1 cellular context compared by ENCODE assay signal in the genomic region with DNA sequence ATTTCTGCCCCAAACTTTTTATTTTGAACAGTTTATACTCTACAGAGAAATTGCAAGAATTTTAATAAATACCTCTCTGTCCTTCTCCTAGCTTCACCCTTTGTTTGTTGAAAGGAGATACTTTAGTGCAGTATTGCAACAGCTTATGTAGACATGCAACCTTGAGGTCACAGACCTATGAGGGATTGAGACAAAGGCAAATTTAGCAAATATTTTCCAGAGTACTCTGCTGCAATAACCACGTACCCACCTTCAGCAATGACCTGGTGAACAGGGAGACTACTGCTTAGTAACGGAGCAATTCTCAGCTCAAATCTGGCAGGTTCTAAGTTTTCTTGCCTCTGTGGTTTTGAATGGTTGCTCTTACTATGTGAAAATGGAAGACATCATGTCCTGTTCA.
A peak's percentile ranks its signal among the peaks of the same experiment; 100 is the strongest.
TF ChIP-seq lines count a peak whose summit lies in the region.

No MANE protein-coding gene starts in this region.

TF ChIP-seq in HepG2, 621 proteins besides CTCF, POLR2A, EP300 and RAD21 (continues in another document):
- TF ChIP-seq ZNF777 (CRISPR knock-in tag; IDR thresholded peaks at IDR 0.05): no peak
- TF ChIP-seq TOE1 (CRISPR knock-in tag; IDR thresholded peaks at IDR 0.05): no peak
- no peak for TF ChIP-seq SMARCC2 (IDR thresholded peaks at IDR 0.05)
- TF ChIP-seq, protein P1, sequence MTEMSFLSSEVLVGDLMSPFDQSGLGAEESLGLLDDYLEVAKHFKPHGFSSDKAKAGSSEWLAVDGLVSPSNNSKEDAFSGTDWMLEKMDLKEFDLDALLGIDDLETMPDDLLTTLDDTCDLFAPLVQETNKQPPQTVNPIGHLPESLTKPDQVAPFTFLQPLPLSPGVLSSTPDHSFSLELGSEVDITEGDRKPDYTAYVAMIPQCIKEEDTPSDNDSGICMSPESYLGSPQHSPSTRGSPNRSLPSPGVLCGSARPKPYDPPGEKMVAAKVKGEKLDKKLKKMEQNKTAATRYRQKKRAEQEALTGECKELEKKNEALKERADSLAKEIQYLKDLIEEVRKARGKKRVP (CRISPR knock-in tag; IDR thresholded peaks at IDR 0.05): peak in 1 of 2 experiments; percentile 95; a peak in 2 of 4 replicates
- TF ChIP-seq ZNF772 (CRISPR knock-in tag; IDR thresholded peaks at IDR 0.05): peak; percentile 77
- TF ChIP-seq ISL2 (CRISPR knock-in tag; IDR thresholded peaks at IDR 0.05): peak; percentile 94
- TF ChIP-seq ZSCAN25 (CRISPR knock-in tag; IDR thresholded peaks at IDR 0.05): 0 out of 2 replicates have a peak, but pooled peaks have one; percentile 28
- TF ChIP-seq TCF7 (IDR thresholded peaks at IDR 0.05; ENCODE audit: low read depth): peak; percentile 73
- no peak; the same call in 1 of the 2 replicates for TF ChIP-seq EHMT2 (IDR thresholded peaks at IDR 0.05; ENCODE audit: borderline replicate concordance, low read depth, low read length)
- TF ChIP-seq ZBTB8A (CRISPR knock-in tag; IDR thresholded peaks at IDR 0.05; ENCODE audit: borderline replicate concordance, low read depth): no peak
- TF ChIP-seq, protein P2, sequence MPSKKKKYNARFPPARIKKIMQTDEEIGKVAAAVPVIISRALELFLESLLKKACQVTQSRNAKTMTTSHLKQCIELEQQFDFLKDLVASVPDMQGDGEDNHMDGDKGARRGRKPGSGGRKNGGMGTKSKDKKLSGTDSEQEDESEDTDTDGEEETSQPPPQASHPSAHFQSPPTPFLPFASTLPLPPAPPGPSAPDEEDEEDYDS (CRISPR knock-in tag; IDR thresholded peaks at IDR 0.05): peak; percentile 58; the same call in 1 of the 2 replicates
- peak; percentile 56; the same call in 1 of the 2 replicates for TF ChIP-seq PHF21A (CRISPR knock-in tag; IDR thresholded peaks at IDR 0.05)
- no peak for TF ChIP-seq SNAPC5 (CRISPR knock-in tag; IDR thresholded peaks at IDR 0.05; ENCODE audit: borderline replicate concordance)
- TF ChIP-seq ATF7 (IDR thresholded peaks at IDR 0.05): peak; percentile 28; the same call in 1 of the 2 replicates
- TF ChIP-seq ATF7 (CRISPR knock-in tag; IDR thresholded peaks at IDR 0.05): no peak
- peak; percentile 60; the same call in 1 of the 2 replicates for TF ChIP-seq NR2C2 (CRISPR knock-in tag; IDR thresholded peaks at IDR 0.05; ENCODE audit: borderline replicate concordance)
- TF ChIP-seq ZNF652 (CRISPR knock-in tag; IDR thresholded peaks at IDR 0.05; ENCODE audit: borderline replicate concordance, low read depth): peak; percentile 28; the same call in 1 of the 2 replicates
- peak; percentile 77 for TF ChIP-seq PITX1 (CRISPR knock-in tag; IDR thresholded peaks at IDR 0.05)
- TF ChIP-seq, protein P3, sequence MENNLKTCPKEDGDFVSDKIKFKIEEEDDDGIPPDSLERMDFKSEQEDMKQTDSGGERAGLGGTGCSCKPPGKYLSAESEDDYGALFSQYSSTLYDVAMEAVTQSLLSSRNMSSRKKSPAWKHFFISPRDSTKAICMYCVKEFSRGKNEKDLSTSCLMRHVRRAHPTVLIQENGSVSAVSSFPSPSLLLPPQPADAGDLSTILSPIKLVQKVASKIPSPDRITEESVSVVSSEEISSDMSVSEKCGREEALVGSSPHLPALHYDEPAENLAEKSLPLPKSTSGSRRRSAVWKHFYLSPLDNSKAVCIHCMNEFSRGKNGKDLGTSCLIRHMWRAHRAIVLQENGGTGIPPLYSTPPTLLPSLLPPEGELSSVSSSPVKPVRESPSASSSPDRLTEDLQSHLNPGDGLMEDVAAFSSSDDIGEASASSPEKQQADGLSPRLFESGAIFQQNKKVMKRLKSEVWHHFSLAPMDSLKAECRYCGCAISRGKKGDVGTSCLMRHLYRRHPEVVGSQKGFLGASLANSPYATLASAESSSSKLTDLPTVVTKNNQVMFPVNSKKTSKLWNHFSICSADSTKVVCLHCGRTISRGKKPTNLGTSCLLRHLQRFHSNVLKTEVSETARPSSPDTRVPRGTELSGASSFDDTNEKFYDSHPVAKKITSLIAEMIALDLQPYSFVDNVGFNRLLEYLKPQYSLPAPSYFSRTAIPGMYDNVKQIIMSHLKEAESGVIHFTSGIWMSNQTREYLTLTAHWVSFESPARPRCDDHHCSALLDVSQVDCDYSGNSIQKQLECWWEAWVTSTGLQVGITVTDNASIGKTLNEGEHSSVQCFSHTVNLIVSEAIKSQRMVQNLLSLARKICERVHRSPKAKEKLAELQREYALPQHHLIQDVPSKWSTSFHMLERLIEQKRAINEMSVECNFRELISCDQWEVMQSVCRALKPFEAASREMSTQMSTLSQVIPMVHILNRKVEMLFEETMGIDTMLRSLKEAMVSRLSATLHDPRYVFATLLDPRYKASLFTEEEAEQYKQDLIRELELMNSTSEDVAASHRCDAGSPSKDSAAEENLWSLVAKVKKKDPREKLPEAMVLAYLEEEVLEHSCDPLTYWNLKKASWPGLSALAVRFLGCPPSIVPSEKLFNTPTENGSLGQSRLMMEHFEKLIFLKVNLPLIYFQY (CRISPR knock-in tag; IDR thresholded peaks at IDR 0.05; ENCODE audit: borderline replicate concordance): peak; percentile 18; the same call in 1 of the 2 replicates
- TF ChIP-seq FOXJ3 (CRISPR knock-in tag; IDR thresholded peaks at IDR 0.05; ENCODE audit: borderline replicate concordance): peak; percentile 95
- 0 out of 2 replicates have a peak, but pooled peaks have one; percentile 55 for TF ChIP-seq ZNF136 (CRISPR knock-in tag; IDR thresholded peaks at IDR 0.05; ENCODE audit: low read depth)
- TF ChIP-seq DNMT1 (CRISPR knock-in tag; IDR thresholded peaks at IDR 0.05): no peak
- peak; percentile 50; the same call in 1 of the 2 replicates for TF ChIP-seq HNF4G (IDR thresholded peaks at IDR 0.05; ENCODE audit: borderline replicate concordance, low read depth, low read length)
- no peak for TF ChIP-seq HNF4G (CRISPR knock-in tag; IDR thresholded peaks at IDR 0.05; ENCODE audit: borderline replicate concordance, low read depth)
- 0 out of 2 replicates have a peak, but pooled peaks have one; percentile 33 for TF ChIP-seq GMEB2 (CRISPR knock-in tag; IDR thresholded peaks at IDR 0.05; ENCODE audit: low read depth)
- TF ChIP-seq SOX5 (CRISPR knock-in tag; IDR thresholded peaks at IDR 0.05; ENCODE audit: borderline replicate concordance): peak; percentile 96
- TF ChIP-seq ZSCAN22 (CRISPR knock-in tag; IDR thresholded peaks at IDR 0.05): no peak
- TF ChIP-seq RERE (CRISPR knock-in tag; IDR thresholded peaks at IDR 0.05; ENCODE audit: low read depth): peak; percentile 92
- TF ChIP-seq CEBPB (IDR thresholded peaks at IDR 0.05; ENCODE audit: borderline replicate concordance, low read depth, low read length): peak; percentile 98
- TF ChIP-seq GFI1 (CRISPR knock-in tag; IDR thresholded peaks at IDR 0.05; ENCODE audit: borderline replicate concordance): peak; percentile 89
- TF ChIP-seq SOX6 (IDR thresholded peaks at IDR 0.05): no peak
- peak; percentile 96 for TF ChIP-seq SOX6 (CRISPR knock-in tag; IDR thresholded peaks at IDR 0.05)
- TF ChIP-seq HMG20B (CRISPR knock-in tag; conservative IDR thresholded peaks at IDR 0.05): peak; percentile 85
- TF ChIP-seq HDAC1 (CRISPR knock-in tag; IDR thresholded peaks at IDR 0.05): peak; percentile 71
- TF ChIP-seq KAT7 (CRISPR knock-in tag; IDR thresholded peaks at IDR 0.05; ENCODE audit: borderline replicate concordance): no peak
- TF ChIP-seq HOXA3 (CRISPR knock-in tag; IDR thresholded peaks at IDR 0.05): peak; percentile 43; the same call in 1 of the 2 replicates
- TF ChIP-seq NRL (CRISPR knock-in tag; IDR thresholded peaks at IDR 0.05; ENCODE audit: borderline replicate concordance): no peak
- TF ChIP-seq KDM1A (CRISPR knock-in tag; IDR thresholded peaks at IDR 0.05): 0 out of 2 replicates have a peak, but pooled peaks have one; percentile 32
- TF ChIP-seq, protein P4, sequence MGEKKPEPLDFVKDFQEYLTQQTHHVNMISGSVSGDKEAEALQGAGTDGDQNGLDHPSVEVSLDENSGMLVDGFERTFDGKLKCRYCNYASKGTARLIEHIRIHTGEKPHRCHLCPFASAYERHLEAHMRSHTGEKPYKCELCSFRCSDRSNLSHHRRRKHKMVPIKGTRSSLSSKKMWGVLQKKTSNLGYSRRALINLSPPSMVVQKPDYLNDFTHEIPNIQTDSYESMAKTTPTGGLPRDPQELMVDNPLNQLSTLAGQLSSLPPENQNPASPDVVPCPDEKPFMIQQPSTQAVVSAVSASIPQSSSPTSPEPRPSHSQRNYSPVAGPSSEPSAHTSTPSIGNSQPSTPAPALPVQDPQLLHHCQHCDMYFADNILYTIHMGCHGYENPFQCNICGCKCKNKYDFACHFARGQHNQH (CRISPR knock-in tag; IDR thresholded peaks at IDR 0.05): peak; percentile 63
- no peak for TF ChIP-seq MXD4 (CRISPR knock-in tag; IDR thresholded peaks at IDR 0.05)
- TF ChIP-seq, protein P5, sequence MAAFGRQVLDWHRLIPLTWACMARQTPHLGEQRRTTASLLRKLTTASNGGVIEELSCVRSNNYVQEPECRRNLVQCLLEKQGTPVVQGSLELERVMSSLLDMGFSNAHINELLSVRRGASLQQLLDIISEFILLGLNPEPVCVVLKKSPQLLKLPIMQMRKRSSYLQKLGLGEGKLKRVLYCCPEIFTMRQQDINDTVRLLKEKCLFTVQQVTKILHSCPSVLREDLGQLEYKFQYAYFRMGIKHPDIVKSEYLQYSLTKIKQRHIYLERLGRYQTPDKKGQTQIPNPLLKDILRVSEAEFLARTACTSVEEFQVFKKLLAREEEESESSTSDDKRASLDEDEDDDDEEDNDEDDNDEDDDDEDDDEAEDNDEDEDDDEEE (CRISPR knock-in tag; IDR thresholded peaks at IDR 0.05): no peak
- no peak for TF ChIP-seq CHD2 (IDR thresholded peaks at IDR 0.05; ENCODE audit: low read depth, low read length)
- peak; percentile 82 for TF ChIP-seq POGZ (CRISPR knock-in tag; IDR thresholded peaks at IDR 0.05)
- peak; percentile 74; the same call in 1 of the 2 replicates for TF ChIP-seq RXRA (CRISPR knock-in tag; IDR thresholded peaks at IDR 0.05)
- peak; percentile 86; the same call in 1 of the 2 replicates for TF ChIP-seq SALL1 (CRISPR knock-in tag; IDR thresholded peaks at IDR 0.05)
- 0 out of 2 replicates have a peak, but pooled peaks have one; percentile 76 for TF ChIP-seq NKX3-1 (CRISPR knock-in tag; IDR thresholded peaks at IDR 0.05)
- TF ChIP-seq ZNF264 (CRISPR knock-in tag; IDR thresholded peaks at IDR 0.05): 0 out of 2 replicates have a peak, but pooled peaks have one; percentile 38
- TF ChIP-seq MAZ (IDR thresholded peaks at IDR 0.05; ENCODE audit: borderline replicate concordance, low read depth, low read length): no peak
- peak; percentile 35; the same call in 1 of the 2 replicates for TF ChIP-seq MAZ (CRISPR knock-in tag; IDR thresholded peaks at IDR 0.05; ENCODE audit: low read depth)
- TF ChIP-seq ZNF775 (CRISPR knock-in tag; IDR thresholded peaks at IDR 0.05; ENCODE audit: borderline replicate concordance): peak; percentile 61; the same call in 1 of the 2 replicates
- no peak for TF ChIP-seq PREB (CRISPR knock-in tag; IDR thresholded peaks at IDR 0.05)
- no peak for TF ChIP-seq ZNF329 (CRISPR knock-in tag; IDR thresholded peaks at IDR 0.05; ENCODE audit: low read depth)
- TF ChIP-seq ZNF235 (CRISPR knock-in tag; IDR thresholded peaks at IDR 0.05; ENCODE audit: borderline replicate concordance): no peak
- 0 out of 2 replicates have a peak, but pooled peaks have one; percentile 15 for TF ChIP-seq ARNTL (CRISPR knock-in tag; IDR thresholded peaks at IDR 0.05)
